In genomic region chr7:155598810-155599210, GRCh38 we compare ENCODE assay signal across 8 cellular contexts. TPM values are rescaled to one million over a fixed set of nuclear protein-coding genes. Genes with fewer than 3 reads are reported as not detected.
DNase-seq lines count a peak whose midpoint lies in the region; ATAC-seq, FAIRE-seq and TF ChIP-seq lines count a peak whose summit lies in the region.
"Had no signal": no experiment of that assay in that cellular context is flagged by ENCODE, and none has a peak within 500 bp of the region (broad histone marks: within the 10 kb centered on the region; RNA-seq: fewer than 3 reads in every experiment).

No MANE protein-coding gene starts in this region.

- H3K27ac Mint-ChIP-seq in dendritic cell treated with granulocyte-macrophage colony-stimulating factor and Interleukin-4, amounts not matched to agents 40 ng/mL and 50 ng/mL, for 4 days, result no peak overlapping the region

- peaks cover 17% of the 10 kb centered on the region for H3K27me3 Mint-ChIP-seq in dendritic cell treated with granulocyte-macrophage colony-stimulating factor and Interleukin-4, amounts not matched to agents 40 ng/mL and 50 ng/mL, for 4 days

- H3K9me3 Mint-ChIP-seq in dendritic cell treated with granulocyte-macrophage colony-stimulating factor and Interleukin-4, amounts not matched to agents 40 ng/mL and 50 ng/mL, for 4 days, result no peaks in the 10 kb centered on the region

- H3K27ac ChIP-seq in right lobe of liver, result no peak overlapping the region

- H3K4me3 Mint-ChIP-seq in dendritic cell treated with granulocyte-macrophage colony-stimulating factor and Interleukin-4, amounts not matched to agents 40 ng/mL and 50 ng/mL, for 4 days, result peak overlapping the region; percentile 51

- H3K36me3 Mint-ChIP-seq in dendritic cell treated with granulocyte-macrophage colony-stimulating factor and Interleukin-4, amounts not matched to agents 40 ng/mL and 50 ng/mL, for 4 days (ENCODE audit: low read depth), result no peaks in the 10 kb centered on the region

- FAIRE-seq in GM12891 (lab: Jason Lieb, UNC), result peak; percentile 87

- ATAC-seq in HG03175 (IDR thresholded peaks at IDR 0.05; ENCODE audit: unreplicated experiment) (peak; percentile 77), right lobe of liver (peak; percentile 68 to 80 (median 72))

- H3K36me3 ChIP-seq in right lobe of liver, result no peaks in the 10 kb centered on the region

- H3K4me3 ChIP-seq in right lobe of liver, result no peak overlapping the region

- intact Hi-C loops in dendritic cell treated with granulocyte-macrophage colony-stimulating factor and Interleukin-4, amounts not matched to agents 40 ng/mL and 50 ng/mL, for 4 days (cut with micrococcal nuclease), result loop anchor here (2.0 kb wide), 2 partner anchors 46 to 170 kb away; partner anchors contain the start of gene RBM33
- intact Hi-C loops in right lobe of liver (cut with DNase I), result no loop called here

- no peaks in the 10 kb centered on the region for H3K9me3 ChIP-seq in right lobe of liver

- DNase-seq in GM12891 (ENCODE audit: insufficient read length, low spot score) (peak; percentile 65), NCI-H446 treated with DMSO at 0.1 percent for 48 hours (lab: John Stamatoyannopoulos, UW) (peak; percentile 4), right lobe of liver (peak; percentile 80 to 86 (median 83))
- DNase-seq in activated CD4-positive, alpha-beta T cell treated with anti-CD3 and anti-CD28 coated beads, Interleukin-2, amount 50 U/mL, for 24 hours (ENCODE audit: low read depth in 1 of 2, low spot score in 1 of 2), result peak; percentile 76 to 83
- peak; percentile 67 to 82 (median 72) for DNase-seq in stimulated activated CD4-positive, alpha-beta T cell treated with anti-CD3 and anti-CD28 coated beads, TNF-alpha, amount 100 ng/mL, for 24 hours (ENCODE audit: low read depth in 3 of 3)

- 10% methylated on average over 12 of the region's 12 CpGs for WGBS in right lobe of liver (ENCODE audit: insufficient coverage, low coverage, low lambda C conversion rate, missing lambda C conversion rate)

- peaks cover 62% of the 10 kb centered on the region for H3K4me1 Mint-ChIP-seq in dendritic cell treated with granulocyte-macrophage colony-stimulating factor and Interleukin-4, amounts not matched to agents 40 ng/mL and 50 ng/mL, for 4 days (ENCODE audit: low read depth)

- no peaks in the 10 kb centered on the region for H3K27me3 ChIP-seq in right lobe of liver

- TF ChIP-seq CTCF in right lobe of liver (IDR thresholded peaks at IDR 0.05), result peak; percentile 92 to 99 (median 98)

- H3K4me1 ChIP-seq in right lobe of liver, result peaks cover 0 to 37% (median 8%) of the 10 kb centered on the region in 4 donors

- no peak for TF ChIP-seq POLR2A in GM12891 (IDR thresholded peaks at IDR 0.05; ENCODE audit: low read depth, low read length)
- no peak for TF ChIP-seq POLR2A in right lobe of liver (IDR thresholded peaks at IDR 0.05)

TF ChIP-seq in GM12891, 5 proteins besides CTCF, POLR2A, EP300 and RAD21:
- TF ChIP-seq SPI1 (IDR thresholded peaks at IDR 0.05; ENCODE audit: low read depth, low read length) (no peak), PAX5 (IDR thresholded peaks at IDR 0.05; ENCODE audit: insufficient read depth, low read length, severe bottlenecking) (no peak), TAF1 (IDR thresholded peaks at IDR 0.05; ENCODE audit: low read depth, low read length) (no peak), POLR2AphosphoS5 (IDR thresholded peaks at IDR 0.05; ENCODE audit: low read depth, low read length) (no peak), POU2F2 (IDR thresholded peaks at IDR 0.05; ENCODE audit: low read depth, low read length) (no peak)

RNA-seq across cellular contexts. Expression of gene RBM33, which starts 45.7 kb away (rescaled TPM):
- 26.2 TPM for polyA plus RNA-seq in GM12891 (2012; ENCODE audit: low read depth, missing spikeins)
- 10 to 100 TPM; 24.9 to 55.1 (median 32.0) TPM for total RNA-seq in right lobe of liver

RNA-seq across cellular contexts. Expression of gene CNPY1, which starts 52.5 kb away (rescaled TPM):
- not detected for polyA plus RNA-seq in GM12891 (2012; ENCODE audit: low read depth, missing spikeins)
- under 1 TPM in 1 of 6 experiments, not detected in 5; 0.19 TPM for total RNA-seq in right lobe of liver
- total RNA-seq: subcutaneous adipose tissue had no signal

Comparison
In these comparisons a context has a peak if more than half of its experiments do, and no peak if none do; other contexts are left out.
1. DNase-seq: peak in every context shown above with its lines; median percentile 83 in right lobe of liver; 80 in activated CD4-positive, alpha-beta T cell treated with anti-CD3 and anti-CD28 coated beads, Interleukin-2, amount 50 U/mL, for 24 hours; 72 in stimulated activated CD4-positive, alpha-beta T cell treated with anti-CD3 and anti-CD28 coated beads, TNF-alpha, amount 100 ng/mL, for 24 hours; 65 in GM12891; 4 in NCI-H446 treated with DMSO at 0.1 percent for 48 hours.